ENCODE assay signal across 12 cellular contexts in genomic region chr5:37198066-37198465, GRCh38. TPM values are rescaled to one million over a fixed set of nuclear protein-coding genes. Genes with fewer than 3 reads are reported as not detected.
A peak's percentile ranks its signal among the peaks of the same experiment; 100 is the strongest.
DNase-seq lines count a peak whose midpoint lies in the region; ATAC-seq and TF ChIP-seq lines count a peak whose summit lies in the region.
"Had no signal": no experiment of that assay in that cellular context is flagged by ENCODE, and none has a peak within 500 bp of the region (broad histone marks: within the 10 kb centered on the region; RNA-seq: fewer than 3 reads in every experiment).

No MANE protein-coding gene starts in this region.

- TF ChIP-seq POLR2A in stomach (IDR thresholded peaks at IDR 0.05) = no peak

- H3K27me3 ChIP-seq in neutrophil (no peaks in the 10 kb centered on the region), stomach (no peaks in the 10 kb centered on the region)
- H3K27me3 ChIP-seq: cardiac muscle cell had no signal

- no peak for DNase-seq in OCI-LY7 (ENCODE audit: low spot score)
- no peak for DNase-seq in foreskin fibroblast
- no peak for DNase-seq in stomach
- DNase-seq in foreskin melanocyte = no peak
- no peak for DNase-seq in NCI-H1105 treated with DMSO at 0.1 percent for 48 hours (lab: John Stamatoyannopoulos, UW)
- DNase-seq: hypothalamus had no signal

- H4K20me1 ChIP-seq in OCI-LY7 (ENCODE audit: insufficient read depth, low read length) = no peaks in the 10 kb centered on the region

- BruUV-seq in OCI-LY7 (replicated peaks; lab: Mats Ljungman, UMichigan) = no TSS peak

- no peak for TF ChIP-seq CTCF in OCI-LY7 (conservative IDR thresholded peaks at IDR 0.05; ENCODE audit: low read length)
- TF ChIP-seq CTCF in neutrophil (IDR thresholded peaks at IDR 0.05) = no peak
- no peak for TF ChIP-seq CTCF in foreskin fibroblast (IDR thresholded peaks at IDR 0.05; ENCODE audit: low read depth, low read length)
- no peak for TF ChIP-seq CTCF in stomach (IDR thresholded peaks at IDR 0.05)

- WGBS in stomach, 5 donors = 77 to 85% (median 81%) methylated on average over 3 of the region's 3 CpGs

- no peaks in the 10 kb centered on the region for H3K36me3 ChIP-seq in OCI-LY7 (ENCODE audit: insufficient read depth, low read length)
- H3K36me3 ChIP-seq in neutrophil = no peaks in the 10 kb centered on the region
- peaks cover 18 to 89% (median 77%) of the 10 kb centered on the region in 4 donors for H3K36me3 ChIP-seq in stomach

- H3K9me3 ChIP-seq in OCI-LY7 (ENCODE audit: low read length) (no peaks in the 10 kb centered on the region), neutrophil (no peaks in the 10 kb centered on the region), stomach (no peaks in the 10 kb centered on the region)

- no peaks in the 10 kb centered on the region for H3K79me2 ChIP-seq in OCI-LY7 (ENCODE audit: insufficient read depth, low read depth, low read length)
- H3K79me2 ChIP-seq: parathyroid adenoma had no signal

- intact Hi-C loops in OCI-LY7 (cut with micrococcal nuclease; ENCODE audit: unreplicated experiment) = no loop called here
- intact Hi-C loops in stomach (cut with DNase I; ENCODE audit: low total_unique reads) = no loop called here

- TF ChIP-seq EP300 in stomach (IDR thresholded peaks at IDR 0.05) = no peak

- H3K4me1 ChIP-seq in OCI-LY7 (ENCODE audit: insufficient read depth, low read length, poor library complexity, severe bottlenecking) = peaks cover 7% of the 10 kb centered on the region
- H3K4me1 ChIP-seq in neutrophil (ENCODE audit: control insufficient read depth in 1 of 2, insufficient read depth in 1 of 2, low read depth in 1 of 2, low read length in 1 of 2) = peaks cover 6 to 14% of the 10 kb centered on the region in 2 experiments
- peaks cover 0 to 12% (median 5%) of the 10 kb centered on the region in 4 donors for H3K4me1 ChIP-seq in stomach
- H3K4me1 ChIP-seq: parathyroid adenoma had no signal

- H2AFZ ChIP-seq in OCI-LY7 (ENCODE audit: low read length) = peak overlapping the region; percentile 88
- H2AFZ ChIP-seq: parathyroid adenoma had no signal

- peak overlapping the region; percentile 57 for H3K4me2 ChIP-seq in OCI-LY7 (ENCODE audit: low read length)

- H3K4me3 ChIP-seq in OCI-LY7 (ENCODE audit: low read depth, low read length, poor library complexity, severe bottlenecking) (peak overlapping the region; percentile 34), neutrophil (ENCODE audit: low read depth in 1 of 2, low read length in 1 of 2) (peak overlapping the region; percentile 18 to 40), foreskin fibroblast (ENCODE audit: low read depth in 1 of 2, low read length in 2 of 2) (no peak overlapping the region), stomach (no peak overlapping the region)
- H3K4me3 ChIP-seq: cardiac muscle cell had no signal

- H3K9me2 ChIP-seq in OCI-LY7 (ENCODE audit: insufficient read depth, low read length) = no peaks in the 10 kb centered on the region

- CTCF ChIA-PET in OCI-LY7 (lab: Charles Lee; ENCODE audit: unreplicated experiment) = no interaction called here

- POLR2A ChIA-PET in OCI-LY7 (lab: Charles Lee) = interaction anchor here (0.7 to 1.5 kb wide), 3 partner anchors 16 to 128 kb away, joined by 3 to 4 read pairs (median 3); no protein-coding TSS in a partner anchor

- ATAC-seq in GM18867 (IDR thresholded peaks at IDR 0.05; ENCODE audit: unreplicated experiment) = peak; percentile 35
- ATAC-seq in HG02642 (IDR thresholded peaks at IDR 0.05; ENCODE audit: poor library complexity, unreplicated experiment) = peak; percentile 40

- no peak overlapping the region for H3K27ac ChIP-seq in OCI-LY7 (ENCODE audit: low read depth, low read length, poor library complexity, severe bottlenecking)
- H3K27ac ChIP-seq in neutrophil = peak overlapping the region; percentile 85
- H3K27ac ChIP-seq in stomach = peak overlapping the region in 2 of 5 donors; percentile 17 to 22
- H3K27ac ChIP-seq: cardiac muscle cell, parathyroid adenoma, VCaP had no signal

RNA-seq across cellular contexts. Expression of gene CPLANE1, which starts 51.1 kb away (rescaled TPM):
- not detected in 2 replicates for total RNA-seq in OCI-LY7 (2014; rRNA removed; shearing (Covaris generic))
- total RNA-seq in OCI-LY7 (2022) (0.07 and 0.21 TPM in 2 replicates), stomach (10 to 100 TPM in 4 of 5 donors, 1 to 10 TPM in 1; 9.0 to 53.2 (median 25.0) TPM)
- 1 to 10 TPM; 1.2 to 3.1 (median 2.6) TPM for polyA plus RNA-seq in stomach

Comparison
In these comparisons a context has a peak if more than half of its experiments do, and no peak if none do; other contexts are left out.
1. H3K4me3 ChIP-seq: peak in OCI-LY7 (single experiment) and neutrophil (2 of 2); none in foreskin fibroblast (0 of 2) and stomach (0 of 4).
2. RNA of gene CPLANE1, which starts 51.1 kb away (total RNA-seq): 9.0 to 53.2 TPM in stomach; 0.07 to 0.21 TPM in OCI-LY7; every median in the first group is over 4 times any median in the second.